In genomic region chr1:35454175-35454574, GRCh38 we compare ENCODE assay signal across 14 cellular contexts.
A peak's percentile ranks its signal among the peaks of the same experiment; 100 is the strongest.
DNase-seq lines count a peak whose midpoint lies in the region; ATAC-seq and TF ChIP-seq lines count a peak whose summit lies in the region.
"Had no signal": no experiment of that assay in that cellular context is flagged by ENCODE, and none has a peak within 500 bp of the region (broad histone marks: within the 10 kb centered on the region; RNA-seq: fewer than 3 reads in every experiment).

No MANE protein-coding gene starts in this region.

- WGBS in mesendoderm (ENCODE audit: extremely low coverage, insufficient coverage, low lambda C conversion rate), result no CpG with 5 or more reads among the region's 4 CpGs

- no peak overlapping the region for H3K4me2 ChIP-seq in mesendoderm (ENCODE audit: low read length)
- no peak overlapping the region for H3K4me2 ChIP-seq in Karpas-422 (ENCODE audit: low read depth, low read length, poor library complexity, severe bottlenecking)

- H3K56ac ChIP-seq in mesendoderm (ENCODE audit: low read length), result peak overlapping the region; percentile 46

- no peaks in the 10 kb centered on the region for H3K9me2 ChIP-seq in Karpas-422 (replicated peaks; ENCODE audit: insufficient read depth, low read length)

- H3K9ac ChIP-seq in mesendoderm (ENCODE audit: low read length) (no peak overlapping the region), Karpas-422 (ENCODE audit: low read length) (no peak overlapping the region)

- H3K4ac ChIP-seq in mesendoderm (ENCODE audit: low read depth, low read length), result no peak overlapping the region

- peaks cover 33 to 52% of the 10 kb centered on the region in 2 donors for H3K36me3 Mint-ChIP-seq in CD14-positive monocyte

- H3K79me1 ChIP-seq in mesendoderm (ENCODE audit: low read length), result no peaks in the 10 kb centered on the region

- H3K9me3 Mint-ChIP-seq in CD14-positive monocyte, result peaks cover 0 to 3% (median 0%) of the 10 kb centered on the region in 7 donors
- H3K9me3 Mint-ChIP-seq: activated B cell treated with CpG ODN at 0.5 μM for 24 hours, naive B cell had no signal

- H4K5ac ChIP-seq in mesendoderm (ENCODE audit: low read length), result no peak overlapping the region

- peak overlapping the region in 5 of 7 donors; percentile 87 to 94 (median 92) for H3K27ac Mint-ChIP-seq in CD14-positive monocyte
- H3K27ac Mint-ChIP-seq: activated B cell treated with CpG ODN at 0.5 μM for 24 hours, naive B cell had no signal

- no peak overlapping the region for H2BK5ac ChIP-seq in mesendoderm (ENCODE audit: low read length)

- H3K27ac ChIP-seq in HL-60 (replicated peaks), result peak overlapping the region; percentile 94
- H3K27ac ChIP-seq in angular gyrus (ENCODE audit: low read depth, low read length), result peak overlapping the region; percentile 5
- no peak overlapping the region for H3K27ac ChIP-seq in mesendoderm (ENCODE audit: low read depth, low read length)
- no peak overlapping the region for H3K27ac ChIP-seq in Karpas-422 (ENCODE audit: low read length)
- H3K27ac ChIP-seq in Peyer's patch, result no peak overlapping the region

- peaks cover 7% of the 10 kb centered on the region for H3K4me1 Mint-ChIP-seq in CD14-positive monocyte
- H3K4me1 Mint-ChIP-seq: activated B cell treated with CpG ODN at 0.5 μM for 24 hours had no signal

- ATAC-seq in HG03108 (IDR thresholded peaks at IDR 0.05; ENCODE audit: unreplicated experiment), result no peak

- H4K20me1 ChIP-seq in Karpas-422 (ENCODE audit: insufficient read depth, low read depth, low read length), result no peaks in the 10 kb centered on the region

- H2BK15ac ChIP-seq in mesendoderm (replicated peaks; ENCODE audit: low read depth), result no peak overlapping the region

- intact Hi-C loops in CD14-positive monocyte (cut with micrococcal nuclease), result loop anchor here in 1 of 2 donors (5.0 kb wide), 1 partner anchor 103 kb away; the partner anchor contains the start of genes KIAA0319L and NCDN

- H3K36me3 ChIP-seq in mesendoderm (ENCODE audit: control insufficient read depth, insufficient read depth, low read length) (peaks cover 5% of the 10 kb centered on the region), Karpas-422 (ENCODE audit: insufficient read depth, low read length) (peaks cover 20% of the 10 kb centered on the region), Peyer's patch (peaks cover 0 to 42% (median 0%) of the 10 kb centered on the region in 3 donors)

- H3K4me3 ChIP-seq in HL-60 (replicated peaks; ENCODE audit: insufficient read depth, low read length) (no peak overlapping the region), mesendoderm (ENCODE audit: low read length) (no peak overlapping the region), Karpas-422 (ENCODE audit: low read length) (no peak overlapping the region), Peyer's patch (no peak overlapping the region)
- H3K4me3 ChIP-seq: HAP-1 had no signal

- peak overlapping the region in 1 of 2 donors; percentile 31 for H3K4me3 Mint-ChIP-seq in CD14-positive monocyte
- H3K4me3 Mint-ChIP-seq: activated B cell treated with CpG ODN at 0.5 μM for 24 hours, naive B cell had no signal

- H3K9me3 ChIP-seq in Karpas-422 (ENCODE audit: low read length), result no peaks in the 10 kb centered on the region
- no peaks in the 10 kb centered on the region for H3K9me3 ChIP-seq in Peyer's patch
- H3K9me3 ChIP-seq: HAP-1 had no signal

- H3K4me1 ChIP-seq in mesendoderm (ENCODE audit: control insufficient read depth, low read depth, low read length) (no peaks in the 10 kb centered on the region), Karpas-422 (ENCODE audit: low read length) (peaks cover 6% of the 10 kb centered on the region; the same call in 1 of the 2 replicates), Peyer's patch (peaks cover 0 to 20% (median 0%) of the 10 kb centered on the region in 4 donors)
- H3K4me1 ChIP-seq: HAP-1 had no signal

- no peak for DNase-seq in CD14-positive monocyte (ENCODE audit: low spot score)
- peak; percentile 50 to 83 for DNase-seq in HL-60 (ENCODE audit: low read depth in 1 of 2, low spot score in 1 of 2)
- DNase-seq in mesendoderm, result no peak
- DNase-seq in Karpas-422, result no peak
- no peak for DNase-seq in Peyer's patch
- DNase-seq: activated B cell treated with CpG ODN at 0.5 μM for 24 hours, head of caudate nucleus, naive B cell, NCI-H1417, NCI-H526, SHP77 had no signal

- no peak for TF ChIP-seq CTCF in CD14-positive monocyte (IDR thresholded peaks at IDR 0.05)
- no peak for TF ChIP-seq CTCF in HL-60 (IDR thresholded peaks at IDR 0.05; ENCODE audit: insufficient read depth, low read length)
- TF ChIP-seq CTCF in Peyer's patch (IDR thresholded peaks at IDR 0.05), result no peak

- no peak overlapping the region for H3K18ac ChIP-seq in mesendoderm (ENCODE audit: low read length)

- H2AK5ac ChIP-seq in mesendoderm (ENCODE audit: low read length), result no peak overlapping the region

- H2AFZ ChIP-seq in Karpas-422 (ENCODE audit: low read length), result no peak overlapping the region

- H3K27me3 Mint-ChIP-seq in CD14-positive monocyte (ENCODE audit: low read depth in 3 of 3), result no peaks in the 10 kb centered on the region
- H3K27me3 Mint-ChIP-seq: activated B cell treated with CpG ODN at 0.5 μM for 24 hours, naive B cell had no signal

- no peak for TF ChIP-seq POLR2A in Peyer's patch (IDR thresholded peaks at IDR 0.05)

- no peak overlapping the region for H3K23ac ChIP-seq in mesendoderm (ENCODE audit: low read length)

- H3K27me3 ChIP-seq in HL-60 (ENCODE audit: insufficient read depth, poor library complexity, severe bottlenecking), result no peaks in the 10 kb centered on the region
- H3K27me3 ChIP-seq in mesendoderm (ENCODE audit: insufficient read depth, low read length, poor library complexity), result no peaks in the 10 kb centered on the region
- H3K27me3 ChIP-seq in Karpas-422 (ENCODE audit: low read length), result no peaks in the 10 kb centered on the region
- no peaks in the 10 kb centered on the region for H3K27me3 ChIP-seq in Peyer's patch

- no peak overlapping the region for H4K8ac ChIP-seq in mesendoderm (ENCODE audit: low read depth, low read length)

- H3K79me2 ChIP-seq in mesendoderm (ENCODE audit: control insufficient read depth, insufficient read depth, low read length) (no peaks in the 10 kb centered on the region), Karpas-422 (ENCODE audit: low read length) (no peaks in the 10 kb centered on the region)

- no peak overlapping the region for H2BK120ac ChIP-seq in mesendoderm (ENCODE audit: low read depth, low read length)

Comparison
In these comparisons a context has a peak if more than half of its experiments do, and no peak if none do; other contexts are left out.
1. DNase-seq: peak in HL-60 (2 of 2); none in CD14-positive monocyte (single experiment), mesendoderm (single experiment), Karpas-422 (single experiment) and Peyer's patch (0 of 3).
2. H3K27ac ChIP-seq: peak in HL-60 (single experiment) and angular gyrus (single experiment); none in mesendoderm (single experiment), Karpas-422 (single experiment) and Peyer's patch (0 of 4).